ENCODE assay signal across 8 cellular contexts in the genomic region with DNA sequence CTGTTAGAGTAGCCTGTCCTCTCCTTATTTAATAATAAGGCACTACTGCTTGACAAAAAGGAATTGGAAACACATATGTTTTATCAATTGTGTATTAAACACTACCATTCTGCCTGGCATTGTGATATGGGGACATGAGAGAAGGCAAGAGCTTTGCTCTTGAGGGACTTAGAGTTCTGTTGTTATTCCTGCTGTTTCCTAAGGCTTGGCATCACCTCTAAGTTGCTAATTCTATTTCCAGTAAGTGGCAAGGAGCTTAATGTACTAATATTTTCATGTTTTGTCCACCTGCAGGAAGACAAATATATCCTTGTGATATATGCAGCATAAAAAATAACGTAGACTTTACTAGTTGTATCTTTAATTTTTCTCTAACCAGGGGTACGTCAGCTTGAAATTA.
"Had no signal": no experiment of that assay in that cellular context is flagged by ENCODE, and none has a peak within 500 bp of the region (broad histone marks: within the 10 kb centered on the region; RNA-seq: fewer than 3 reads in every experiment).

No MANE protein-coding gene starts in this region.

- DNase-seq: H9, HCEC 1CT, IMR-90, KG1 had no signal

- ATAC-seq: GM23338, K562 had no signal

- H2AFZ ChIP-seq: GM23338 had no signal

- H3K4me3 ChIP-seq: GM23338, K562 had no signal

- H3K4me2 ChIP-seq: GM23338 had no signal

- FAIRE-seq: H1, H54 had no signal
